8 cellular contexts compared by ENCODE assay signal in genomic region chr7:33061282-33061928, GRCh38. TPM values are rescaled to one million over a fixed set of nuclear protein-coding genes. Genes with fewer than 3 reads are reported as not detected.
DNase-seq lines count a peak whose midpoint lies in the region; ATAC-seq and TF ChIP-seq lines count a peak whose summit lies in the region.

No MANE protein-coding gene starts in this region.

- TF ChIP-seq CTCF in LNCaP clone FGC (IDR thresholded peaks at IDR 0.05; ENCODE audit: control insufficient read depth, extremely low read depth, insufficient read depth) = no peak
- TF ChIP-seq CTCF in chondrocyte (IDR thresholded peaks at IDR 0.05) = no peak
- no peak for TF ChIP-seq CTCF in nephron progenitor cell (IDR thresholded peaks at IDR 0.05)

- H3K36me3 Mint-ChIP-seq in CD4-positive, CD25-positive, alpha-beta regulatory T cell = peaks cover 11% of the 10 kb centered on the region
- peaks cover 13% of the 10 kb centered on the region for H3K36me3 Mint-ChIP-seq in chondrocyte (ENCODE audit: low read depth)
- H3K36me3 Mint-ChIP-seq in nephron progenitor cell (ENCODE audit: low read depth) = peaks cover 71% of the 10 kb centered on the region

- no peak for DNase-seq in CD4-positive, CD25-positive, alpha-beta regulatory T cell
- no peak for DNase-seq in LNCaP clone FGC (ENCODE audit: low read depth)
- no peak for DNase-seq in chondrocyte (ENCODE audit: low spot score)
- DNase-seq in nephron progenitor cell = no peak
- DNase-seq in NCI-H2029 (lab: John Stamatoyannopoulos, UW) = no peak
- DNase-seq in middle frontal gyrus (ENCODE audit: extremely low spot score, low spot score) = no peak

- no peaks in the 10 kb centered on the region for H3K36me3 ChIP-seq in CD4-positive, CD25-positive, alpha-beta regulatory T cell (ENCODE audit: control insufficient read depth, insufficient read depth, low read length)

- peak overlapping the region; percentile 78 to 97 (median 92) for H3K27ac Mint-ChIP-seq in CD4-positive, CD25-positive, alpha-beta regulatory T cell
- H3K27ac Mint-ChIP-seq in chondrocyte (ENCODE audit: unreplicated experiment) (peak overlapping the region; percentile 83), nephron progenitor cell (peak overlapping the region; percentile 94)

- H3K4me1 Mint-ChIP-seq in CD4-positive, CD25-positive, alpha-beta regulatory T cell = peaks cover 27 to 67% (median 40%) of the 10 kb centered on the region in 4 donors
- H3K4me1 Mint-ChIP-seq in chondrocyte (ENCODE audit: low read depth) = peaks cover 44% of the 10 kb centered on the region
- peaks cover 33% of the 10 kb centered on the region for H3K4me1 Mint-ChIP-seq in nephron progenitor cell

- H3K4me3 Mint-ChIP-seq in CD4-positive, CD25-positive, alpha-beta regulatory T cell = peak overlapping the region; percentile 91 to 98 (median 94)
- peak overlapping the region; percentile 98 for H3K4me3 Mint-ChIP-seq in chondrocyte (ENCODE audit: unreplicated experiment)
- peak overlapping the region; percentile 98 for H3K4me3 Mint-ChIP-seq in nephron progenitor cell

- peaks cover 6 to 7% of the 10 kb centered on the region in 2 experiments for H3K9me3 ChIP-seq in CD4-positive, CD25-positive, alpha-beta regulatory T cell (ENCODE audit: control insufficient read depth in 2 of 2, low read length in 2 of 2)

- H3K27me3 Mint-ChIP-seq in CD4-positive, CD25-positive, alpha-beta regulatory T cell = peaks cover 9% of the 10 kb centered on the region
- no peaks in the 10 kb centered on the region for H3K27me3 Mint-ChIP-seq in chondrocyte (ENCODE audit: low read depth)
- peaks cover 3% of the 10 kb centered on the region for H3K27me3 Mint-ChIP-seq in nephron progenitor cell (ENCODE audit: low read depth, poor library complexity)

- no peak for ATAC-seq in CD4-positive, CD25-positive, alpha-beta regulatory T cell (ENCODE audit: low read depth in 2 of 2)
- ATAC-seq in HG02970 (IDR thresholded peaks at IDR 0.05; ENCODE audit: low FRiP score, unreplicated experiment) (no peak), GM21825 (IDR thresholded peaks at IDR 0.05; ENCODE audit: unreplicated experiment) (no peak)

- no peak overlapping the region for H3K27ac ChIP-seq in CD4-positive, CD25-positive, alpha-beta regulatory T cell (ENCODE audit: insufficient read depth, low read length, poor library complexity, severe bottlenecking)

- peaks cover 47% of the 10 kb centered on the region for H3K4me1 ChIP-seq in CD4-positive, CD25-positive, alpha-beta regulatory T cell (ENCODE audit: control insufficient read depth, insufficient read depth, low read length, poor library complexity, severe bottlenecking)

- peaks cover 4% of the 10 kb centered on the region for H3K27me3 ChIP-seq in CD4-positive, CD25-positive, alpha-beta regulatory T cell (ENCODE audit: control insufficient read depth, insufficient read depth, low read length)

- peaks cover 0 to 7% (median 3%) of the 10 kb centered on the region in 7 donors for H3K9me3 Mint-ChIP-seq in CD4-positive, CD25-positive, alpha-beta regulatory T cell
- peaks cover 17% of the 10 kb centered on the region for H3K9me3 Mint-ChIP-seq in chondrocyte (ENCODE audit: low read depth)
- H3K9me3 Mint-ChIP-seq in nephron progenitor cell = peaks cover 50% of the 10 kb centered on the region

- H3K4me3 ChIP-seq in CD4-positive, CD25-positive, alpha-beta regulatory T cell (ENCODE audit: low read depth, low read length) = peak overlapping the region; percentile 82
- H3K4me3 ChIP-seq in LNCaP clone FGC (ENCODE audit: low read depth, low read length) = peak overlapping the region; percentile 84

RNA-seq across cellular contexts. Expression of gene NT5C3A, which starts 1.2 kb away (rescaled TPM):
- 61.7 TPM for total RNA-seq in CD4-positive, CD25-positive, alpha-beta regulatory T cell
- polyA plus RNA-seq in CD4-positive, CD25-positive, alpha-beta regulatory T cell = 10 to 100 TPM; 55.1 to 74.0 (median 61.3) TPM
- total RNA-seq in chondrocyte = 9.7 to 15.6 TPM (median 14.5 TPM) in 3 replicates

RNA-seq across cellular contexts. Expression of gene RP9, which starts 47.8 kb away (rescaled TPM):
- 14.3 TPM for total RNA-seq in CD4-positive, CD25-positive, alpha-beta regulatory T cell
- polyA plus RNA-seq in CD4-positive, CD25-positive, alpha-beta regulatory T cell = 10 to 100 TPM; 18.7 to 26.2 (median 21.5) TPM
- total RNA-seq in chondrocyte = 13.7 to 16.5 TPM (median 16.2 TPM) in 3 replicates
